24 cellular contexts compared by ENCODE assay signal in the genomic region with DNA sequence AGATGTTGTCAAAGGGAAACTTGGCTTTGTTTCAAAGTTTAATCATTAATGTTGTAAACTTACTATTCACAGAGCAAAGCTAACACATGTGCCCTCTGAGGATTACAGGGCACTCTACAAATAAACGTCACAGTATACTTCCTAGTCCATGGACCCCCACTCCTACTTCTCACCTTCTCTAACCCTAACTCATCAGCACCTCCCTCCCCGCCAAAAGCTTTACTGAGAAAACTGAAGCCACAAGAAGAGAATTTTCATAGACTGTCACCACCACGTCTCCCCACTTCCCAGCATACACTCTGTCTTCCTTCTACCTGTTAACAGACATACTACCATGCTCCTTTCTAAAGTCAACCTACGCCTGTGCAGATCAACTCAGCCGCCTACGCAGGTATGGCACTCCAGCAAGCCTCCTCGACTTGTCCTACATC. TPM values are rescaled to one million over a fixed set of nuclear protein-coding genes. Genes with fewer than 3 reads are reported as not detected.
A peak's percentile ranks its signal among the peaks of the same experiment; 100 is the strongest.
DNase-seq lines count a peak whose midpoint lies in the region; ATAC-seq, FAIRE-seq and TF ChIP-seq lines count a peak whose summit lies in the region.
"Had no signal": no experiment of that assay in that cellular context is flagged by ENCODE, and none has a peak within 500 bp of the region (broad histone marks: within the 10 kb centered on the region; RNA-seq: fewer than 3 reads in every experiment).

No MANE protein-coding gene starts in this region.

- peak; percentile 68 for ATAC-seq in HG02981 (IDR thresholded peaks at IDR 0.05; ENCODE audit: unreplicated experiment)
- peak; percentile 79 to 91 (median 88) for ATAC-seq in right lobe of liver
- ATAC-seq in sciatic nerve, result no peak
- ATAC-seq in effector memory CD8-positive, alpha-beta T cell (replicated peaks), result no peak
- ATAC-seq in psoas muscle, result no peak
- ATAC-seq: activated T-cell treated with anti-CD3 and anti-CD28 coated beads, Interleukin-2, amount 50 U/mL, for 4 hours had no signal

- no peaks in the 10 kb centered on the region for H3K9me3 Mint-ChIP-seq in effector memory CD8-positive, alpha-beta T cell
- H3K9me3 Mint-ChIP-seq: activated T-cell treated with anti-CD3 and anti-CD28 coated beads, Interleukin-2, amount 50 U/mL, for 4 hours; CD4-positive, alpha-beta T cell; endodermal cell; memory B cell; T-helper 1 cell treated with Interleukin-12 subunit alpha and Interleukin-12 subunit beta and Interleukin-4 antibody, amounts not matched to agents 30 μg/mL and 1 μg/mL, for 36 hours had no signal

- peaks cover 0 to 10% of the 10 kb centered on the region in 2 experiments; a peak in 1 of 4 replicates for H3K79me2 ChIP-seq in H1 (ENCODE audit: control insufficient read depth in 1 of 2, insufficient read depth in 2 of 2, low read length in 2 of 2)

- no peak overlapping the region for H4K91ac ChIP-seq in H1 (replicated peaks; ENCODE audit: insufficient read length, low read length)

- no peak for DNase-seq in H1 (ENCODE audit: low read depth in 1 of 2, low spot score in 2 of 2)
- peak in 1 of 3 donors; percentile 51 for DNase-seq in right lobe of liver
- DNase-seq in hippocampal formation (lab: John Stamatoyannopoulos, UW), result no peak
- no peak for DNase-seq in sciatic nerve (ENCODE audit: low spot score)
- no peak for DNase-seq in effector memory CD8-positive, alpha-beta T cell
- DNase-seq in psoas muscle, result no peak
- DNase-seq: activated naive CD4-positive, alpha-beta T cell; activated T-cell treated with anti-CD3 and anti-CD28 coated beads, Interleukin-2, amount 50 U/mL, for 4 hours; CD4-positive, alpha-beta T cell; DMS153; endodermal cell; kidney glomerular epithelial cell; NCI-H1092; NCI-H1930; NCI-H69; stimulated activated CD4-positive, alpha-beta T cell treated with anti-CD3 and anti-CD28 coated beads, Interleukin-12 subunit alpha, Interleukin-12 subunit beta, amount 100 ng/mL, for 4 hours; stimulated activated CD4-positive, alpha-beta T cell treated with anti-CD3 and anti-CD28 coated beads, Interleukin-4, amount 100 ng/mL, for 4 hours; stimulated activated naive CD4-positive, alpha-beta T cell; thyroid gland had no signal

- H3K36me3 Mint-ChIP-seq in effector memory CD8-positive, alpha-beta T cell (ENCODE audit: insufficient read depth), result peaks cover 19% of the 10 kb centered on the region

- H3K36me3 ChIP-seq in H1 (ENCODE audit: control insufficient read depth in 2 of 4, insufficient read depth in 4 of 4, low read length in 3 of 4) (peaks cover 0 to 19% (median 8%) of the 10 kb centered on the region in 4 experiments; a peak in 5 of 8 replicates), right lobe of liver (no peaks in the 10 kb centered on the region), psoas muscle (ENCODE audit: insufficient read depth in 1 of 2, low read depth in 1 of 2) (peaks cover 0 to 57% of the 10 kb centered on the region in 2 donors)

- H3K27ac ChIP-seq in H1 (ENCODE audit: low read depth, low read length) (no peak overlapping the region), right lobe of liver (peak overlapping the region; percentile 55 to 92 (median 75)), psoas muscle (no peak overlapping the region)
- H3K27ac ChIP-seq: coronary artery, esophagus muscularis mucosa, thyroid gland had no signal

- H3K9ac ChIP-seq in H1 (replicated peaks in 1 of 4; ENCODE audit: extremely low read depth in 1 of 4, low read depth in 3 of 4, low read length in 3 of 4), result no peak overlapping the region

- no peak overlapping the region for H3K14ac ChIP-seq in H1 (ENCODE audit: insufficient read length)

- peaks cover 4 to 7% of the 10 kb centered on the region in 2 experiments for H4K20me1 ChIP-seq in H1 (replicated peaks in 1 of 2; ENCODE audit: control insufficient read depth in 1 of 2, insufficient read depth in 2 of 2, low read length in 2 of 2)

- H3K56ac ChIP-seq in H1 (replicated peaks; ENCODE audit: insufficient read length, low read depth, low read length), result peak overlapping the region; percentile 67

- H3K18ac ChIP-seq in H1 (ENCODE audit: extremely low read depth, low read length), result no peak overlapping the region

- H3K4me3 ChIP-seq in H1 (ENCODE audit: extremely low read depth in 1 of 4, insufficient read depth in 2 of 4, low read depth in 3 of 4, low read length in 4 of 4), result no peak overlapping the region
- H3K4me3 ChIP-seq in right lobe of liver, result no peak overlapping the region
- H3K4me3 ChIP-seq in psoas muscle, result no peak overlapping the region
- H3K4me3 ChIP-seq: coronary artery, esophagus muscularis mucosa, thyroid gland had no signal

- H3K79me1 ChIP-seq in H1 (ENCODE audit: low read depth, low read length), result peaks cover 8% of the 10 kb centered on the region; the same call in 1 of the 2 replicates

- H3K27me3 Mint-ChIP-seq in effector memory CD8-positive, alpha-beta T cell, result no peaks in the 10 kb centered on the region
- H3K27me3 Mint-ChIP-seq: CD4-positive, alpha-beta T cell; memory B cell had no signal

- no peak overlapping the region for H2BK120ac ChIP-seq in H1 (replicated peaks; ENCODE audit: low read depth, low read length)

- no peak overlapping the region for H3K4me2 ChIP-seq in H1 (ENCODE audit: insufficient read depth in 1 of 2, low read depth in 2 of 2, low read length in 2 of 2)

- no peaks in the 10 kb centered on the region for H3K27me3 ChIP-seq in H1 (replicated peaks in 1 of 4; ENCODE audit: control insufficient read depth in 3 of 4, extremely low read depth in 1 of 4, insufficient read depth in 3 of 4, low read length in 3 of 4)
- H3K27me3 ChIP-seq in right lobe of liver, result no peaks in the 10 kb centered on the region
- no peaks in the 10 kb centered on the region for H3K27me3 ChIP-seq in psoas muscle (ENCODE audit: insufficient read depth in 3 of 3, low read length in 2 of 3)
- H3K27me3 ChIP-seq: esophagus muscularis mucosa, thyroid gland had no signal

- no peak for TF ChIP-seq EP300 in H1 (IDR thresholded peaks at IDR 0.05; ENCODE audit: borderline replicate concordance in 1 of 2, low read depth in 2 of 2, low read length in 2 of 2)

- H2BK5ac ChIP-seq in H1 (ENCODE audit: low read depth, low read length), result no peak overlapping the region

- no peak overlapping the region for H2BK15ac ChIP-seq in H1 (ENCODE audit: low read length)

- no peak overlapping the region for H2AK5ac ChIP-seq in H1 (ENCODE audit: low read depth, low read length)

- TF ChIP-seq POLR2A in H1 (IDR thresholded peaks at IDR 0.05; ENCODE audit: control extremely low read depth in 1 of 2, low read depth in 2 of 2, low read length in 2 of 2) (no peak), right lobe of liver (IDR thresholded peaks at IDR 0.05) (no peak)

- H3K4me1 ChIP-seq in H1 (replicated peaks in 1 of 4; ENCODE audit: control insufficient read depth in 3 of 4, insufficient read depth in 4 of 4, low read length in 3 of 4) (no peaks in the 10 kb centered on the region), right lobe of liver (peaks cover 0 to 71% (median 29%) of the 10 kb centered on the region in 4 donors), psoas muscle (peaks cover 27% of the 10 kb centered on the region)
- H3K4me1 ChIP-seq: thyroid gland had no signal

- no peak overlapping the region for H3K4me3 Mint-ChIP-seq in effector memory CD8-positive, alpha-beta T cell
- H3K4me3 Mint-ChIP-seq: activated T-cell treated with anti-CD3 and anti-CD28 coated beads, Interleukin-2, amount 50 U/mL, for 4 hours; CD4-positive, alpha-beta T cell; endodermal cell; memory B cell; T-helper 1 cell treated with Interleukin-12 subunit alpha and Interleukin-12 subunit beta and Interleukin-4 antibody, amounts not matched to agents 30 μg/mL and 1 μg/mL, for 36 hours had no signal

- no peak overlapping the region for H4K8ac ChIP-seq in H1 (ENCODE audit: extremely low read depth, insufficient read depth, low read length)

- 88% methylated on average over 7 of the region's 7 CpGs; no CpG with 5 or more reads in 1 of the 2 experiments for WGBS in H1 (ENCODE audit: extremely low coverage in 1 of 2, insufficient coverage in 1 of 2, insufficient read length in 1 of 2, insufficient replicate concordance in 2 of 2, low coverage in 1 of 2, low lambda C conversion rate in 2 of 2, missing lambda C conversion rate in 1 of 2), 2 experiments
- 21% methylated on average over 7 of the region's 7 CpGs for WGBS in right lobe of liver (ENCODE audit: insufficient coverage, low coverage, low lambda C conversion rate, missing lambda C conversion rate)
- 84 to 85% (median 85%) methylated on average over 7 of the region's 7 CpGs for WGBS in psoas muscle, 3 donors

- H2BK20ac ChIP-seq in H1 (ENCODE audit: low read length), result no peak overlapping the region

- no peaks in the 10 kb centered on the region; the same call in 1 of the 2 replicates for H3K23me2 ChIP-seq in H1 (ENCODE audit: low read depth, low read length)

- no peak overlapping the region for H3K23ac ChIP-seq in H1 (ENCODE audit: insufficient read length)

- intact Hi-C loops in right lobe of liver (cut with DNase I) (no loop called here), sciatic nerve (cut with DNase I) (no loop called here), psoas muscle (cut with DNase I) (no loop called here)

- no peak overlapping the region for H2AFZ ChIP-seq in H1 (ENCODE audit: low read length)

- peaks cover 18 to 23% of the 10 kb centered on the region in 2 donors for H3K4me1 Mint-ChIP-seq in effector memory CD8-positive, alpha-beta T cell (ENCODE audit: low read depth in 2 of 2)

- POLR2A ChIA-PET in H1 (lab: Charles Lee; ENCODE audit: partially characterized antibody), result no interaction called here

- peak overlapping the region; percentile 35 for H3K4ac ChIP-seq in H1 (replicated peaks; ENCODE audit: insufficient read length, low read depth, low read length)

- no peak for TF ChIP-seq RAD21 in H1 (IDR thresholded peaks at IDR 0.05 in 1 of 2, conservative IDR thresholded peaks at IDR 0.05 in 1 of 2; ENCODE audit: low read depth in 2 of 2, low read length in 2 of 2)

- CTCF ChIA-PET in H1 (lab: Charles Lee; ENCODE audit: partially characterized antibody), result interaction anchor here (0.7 to 6.9 kb wide), 3 partner anchors 11 to 32 kb away, joined by 3 to 45 read pairs (median 3); no protein-coding TSS in a partner anchor

- TF ChIP-seq CTCF in H1 (IDR thresholded peaks at IDR 0.05; ENCODE audit: control extremely low read depth in 1 of 3, insufficient read depth in 1 of 3, low read depth in 1 of 3, low read length in 3 of 3), result no peak
- TF ChIP-seq CTCF in right lobe of liver (IDR thresholded peaks at IDR 0.05), result no peak
- TF ChIP-seq CTCF in psoas muscle (IDR thresholded peaks at IDR 0.05), result no peak

- H4K5ac ChIP-seq in H1 (ENCODE audit: insufficient read length, low read depth, low read length), result no peak overlapping the region

- no peak overlapping the region for H2BK12ac ChIP-seq in H1 (ENCODE audit: low read depth, low read length)

- no peak overlapping the region for H3K27ac Mint-ChIP-seq in effector memory CD8-positive, alpha-beta T cell
- H3K27ac Mint-ChIP-seq: CD4-positive, alpha-beta T cell; endodermal cell; memory B cell; T-helper 1 cell treated with Interleukin-12 subunit alpha and Interleukin-12 subunit beta and Interleukin-4 antibody, amounts not matched to agents 30 μg/mL and 1 μg/mL, for 36 hours had no signal

- no peak for FAIRE-seq in H1 (lab: Jason Lieb, UNC)

- H3K9me3 ChIP-seq in H1 (ENCODE audit: insufficient read depth in 2 of 2, low read depth in 1 of 2, low read length in 1 of 2) (no peaks in the 10 kb centered on the region), right lobe of liver (no peaks in the 10 kb centered on the region), psoas muscle (no peaks in the 10 kb centered on the region)
- H3K9me3 ChIP-seq: esophagus muscularis mucosa, thyroid gland had no signal

RNA-seq across cellular contexts. Expression of a gene that starts 29.0 kb away (rescaled TPM):
- total RNA-seq in H1 (2021; fragmentation: NEBNext Ultra II Directional; extraction: Animal tissue kit (Norgen Biotek cat#: 25700)), result 47.3 and 48.7 TPM in 2 replicates
- polyA plus RNA-seq in H1 (2011; rRNA removed) (7.9 and 10.0 TPM in 2 replicates), psoas muscle (10 to 100 TPM in 1 of 3 donors, 1 to 10 TPM in 2; 1.8 to 11.0 (median 3.1) TPM)
- polyA plus RNA-seq in H1 (2011; cell fraction: cytosol; rRNA removed), result 10.1 TPM
- 14.5 TPM for polyA plus RNA-seq in H1 (2011; cell fraction: nucleus; rRNA removed)
- 5.4 to 17.7 TPM (median 9.1 TPM) in 4 replicates for polyA plus RNA-seq in H1 (2012, experiment 1 of 2)
- polyA plus RNA-seq in H1 (2012, experiment 2 of 2), result 0.30 TPM
- polyA plus RNA-seq in H1 (2013, experiment 1 of 2), result 12.5 TPM
- polyA plus RNA-seq in H1 (2013, experiment 2 of 2), result 11.5 TPM
- 49.8 and 73.0 TPM in 2 replicates for polyA minus RNA-seq in H1 (2011; rRNA and poly(A)+ RNA removed)
- polyA minus RNA-seq in H1 (2011; cell fraction: cytosol; rRNA and poly(A)+ RNA removed), result 30.8 TPM
- 62.5 TPM for polyA minus RNA-seq in H1 (2011; cell fraction: nucleus; rRNA and poly(A)+ RNA removed)
- total RNA-seq in right lobe of liver (10 to 100 TPM; 24.2 to 33.6 (median 30.9) TPM), sciatic nerve (86.0 TPM), psoas muscle (10 to 100 TPM; 30.8 to 55.7 (median 39.8) TPM)

Comparison
In these comparisons a context has a peak if more than half of its experiments do, and no peak if none do; other contexts are left out.
1. ATAC-seq: peak in HG02981 (single experiment) and right lobe of liver (4 of 4); none in sciatic nerve (single experiment), effector memory CD8-positive, alpha-beta T cell (single experiment) and psoas muscle (0 of 4).
2. H3K27ac ChIP-seq: peak in right lobe of liver (3 of 3); none in H1 (single experiment) and psoas muscle (single experiment).